Comparison of ENCODE assay signal across 12 cellular contexts in the genomic region with DNA sequence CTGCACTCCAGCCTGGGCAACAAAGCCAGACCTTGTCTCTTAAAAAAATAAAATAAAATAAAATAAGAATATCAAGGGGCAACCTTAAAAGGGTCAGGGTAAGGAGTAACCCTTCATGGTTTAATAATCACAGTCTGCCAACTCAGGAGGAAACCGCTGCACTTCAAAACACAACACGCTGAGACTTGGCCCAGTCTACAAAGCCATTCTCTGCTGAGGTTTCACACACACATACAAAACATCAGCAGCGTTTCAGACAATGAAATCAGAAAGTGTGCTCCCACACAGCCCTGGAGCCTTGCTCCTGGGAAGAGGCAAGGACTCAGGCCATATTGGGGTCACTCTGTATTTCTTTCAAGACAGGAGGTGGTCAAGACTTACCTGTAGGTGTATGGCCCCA. TPM values are rescaled to one million over a fixed set of nuclear protein-coding genes. Genes with fewer than 3 reads are reported as not detected.
DNase-seq lines count a peak whose midpoint lies in the region; ATAC-seq and TF ChIP-seq lines count a peak whose summit lies in the region.
"Had no signal": no experiment of that assay in that cellular context is flagged by ENCODE, and none has a peak within 500 bp of the region (broad histone marks: within the 10 kb centered on the region; RNA-seq: fewer than 3 reads in every experiment).

No MANE protein-coding gene starts in this region.

- TF ChIP-seq CTCF in right atrium auricular region (IDR thresholded peaks at IDR 0.05) (no peak), dorsolateral prefrontal cortex (IDR thresholded peaks at IDR 0.05 in 54 of 56, conservative IDR thresholded peaks at IDR 0.05 in 2 of 56; ENCODE audit: low read depth in 1 of 56, partially characterized antibody in 56 of 56) (no peak), nephron progenitor cell (IDR thresholded peaks at IDR 0.05) (no peak), uterus (IDR thresholded peaks at IDR 0.05) (no peak)

- no peaks in the 10 kb centered on the region for H3K27me3 Mint-ChIP-seq in nephron progenitor cell (ENCODE audit: low read depth, poor library complexity)
- no peaks in the 10 kb centered on the region for H3K27me3 Mint-ChIP-seq in T-cell
- H3K27me3 Mint-ChIP-seq: activated T-helper 17 cell treated with anti-CD3 and anti-CD28 coated beads, Interleukin-2, amount 50 U/mL, for 72 hours had no signal

- peaks cover 36% of the 10 kb centered on the region for H3K4me1 Mint-ChIP-seq in nephron progenitor cell
- H3K4me1 Mint-ChIP-seq in T-cell = peaks cover 31 to 41% (median 38%) of the 10 kb centered on the region in 3 donors

- H3K4me1 ChIP-seq in right atrium auricular region (peaks cover 0 to 87% of the 10 kb centered on the region in 2 donors), uterus (peaks cover 16 to 26% of the 10 kb centered on the region in 2 donors)

- peak overlapping the region; percentile 59 for H3K27ac Mint-ChIP-seq in nephron progenitor cell
- no peak overlapping the region for H3K27ac Mint-ChIP-seq in T-cell
- H3K27ac Mint-ChIP-seq: activated T-helper 17 cell treated with anti-CD3 and anti-CD28 coated beads, Interleukin-2, amount 50 U/mL, for 72 hours had no signal

- H3K4me3 Mint-ChIP-seq in nephron progenitor cell (no peak overlapping the region), T-cell (no peak overlapping the region)
- H3K4me3 Mint-ChIP-seq: activated T-helper 17 cell treated with anti-CD3 and anti-CD28 coated beads, Interleukin-2, amount 50 U/mL, for 72 hours had no signal

- no peak for ATAC-seq in left cardiac atrium
- no peak for ATAC-seq in T-cell (replicated peaks in 1 of 4)
- ATAC-seq: activated T-helper 17 cell treated with anti-CD3 and anti-CD28 coated beads, Interleukin-2, amount 50 U/mL, for 72 hours had no signal

- H3K9me3 Mint-ChIP-seq in nephron progenitor cell (peaks cover 28% of the 10 kb centered on the region), T-cell (peaks cover 3 to 9% (median 6%) of the 10 kb centered on the region in 3 donors)

- DNase-seq in right atrium auricular region (ENCODE audit: low spot score) = no peak
- no peak for DNase-seq in left cardiac atrium
- DNase-seq in dorsolateral prefrontal cortex = no peak
- no peak for DNase-seq in nephron progenitor cell
- DNase-seq in uterus = no peak
- no peak for DNase-seq in activated effector memory CD4-positive, alpha-beta T cell treated with Interleukin-2 at 50 U/mL for 16 hours
- no peak for DNase-seq in T-cell
- DNase-seq in SW480 (ENCODE audit: low spot score) = no peak
- DNase-seq: central memory CD4-positive, alpha-beta T cell; Kasumi-1; NCI-H2029 had no signal

- H3K4me3 ChIP-seq in right atrium auricular region (no peak overlapping the region), dorsolateral prefrontal cortex (peak overlapping the region in 2 of 59 donors; percentile 6 to 16), uterus (no peak overlapping the region)

- H3K36me3 ChIP-seq in right atrium auricular region = peaks cover 29% of the 10 kb centered on the region
- no peaks in the 10 kb centered on the region for H3K36me3 ChIP-seq in uterus

- TF ChIP-seq POLR2A in uterus (IDR thresholded peaks at IDR 0.05) = no peak

- intact Hi-C loops in left cardiac atrium (cut with DNase I) (loop anchor here in 1 of 2 donors (10.0 kb wide), 1 partner anchor 109 kb away; the partner anchor contains the start of gene STBD1), dorsolateral prefrontal cortex (cut with DNase I) (no loop called here), uterus (cut with DNase I; ENCODE audit: low total_unique reads) (no loop called here)

- peaks cover 77% of the 10 kb centered on the region for H3K36me3 Mint-ChIP-seq in nephron progenitor cell (ENCODE audit: low read depth)
- peaks cover 50% of the 10 kb centered on the region for H3K36me3 Mint-ChIP-seq in T-cell

- CTCF ChIA-PET in T-cell (lab: Charles Lee) = interaction anchor here in 1 of 2 donors (0.6 kb wide), 1 partner anchor 47 kb away, joined by 3 read pairs; the partner anchor contains the start of gene NUP54

- H3K27me3 ChIP-seq in right atrium auricular region = no peaks in the 10 kb centered on the region
- no peaks in the 10 kb centered on the region for H3K27me3 ChIP-seq in dorsolateral prefrontal cortex
- no peaks in the 10 kb centered on the region for H3K27me3 ChIP-seq in uterus

- H3K27ac ChIP-seq in right atrium auricular region = peak overlapping the region; percentile 49 to 86
- H3K27ac ChIP-seq in dorsolateral prefrontal cortex = peak overlapping the region in 58 of 59 donors; percentile 60 to 100 (median 98)
- peak overlapping the region; percentile 79 to 84 for H3K27ac ChIP-seq in uterus

- POLR2A ChIA-PET in T-cell (lab: Charles Lee) = no interaction called here

- H3K9me3 ChIP-seq in right atrium auricular region = no peaks in the 10 kb centered on the region
- H3K9me3 ChIP-seq in uterus = no peaks in the 10 kb centered on the region

RNA-seq across cellular contexts. Expression of gene SCARB2, which starts 18.3 kb away (rescaled TPM):
- 100 to 1,000 TPM in 1 of 2 donors, 10 to 100 TPM in 1; 86.4 to 103 TPM for total RNA-seq in right atrium auricular region
- total RNA-seq in left cardiac atrium = 100 to 1,000 TPM; 102 to 112 TPM
- total RNA-seq in dorsolateral prefrontal cortex = 100 to 1,000 TPM; 107 to 347 (median 169) TPM
- total RNA-seq in uterus = 100 to 1,000 TPM; 150 to 233 (median 196) TPM
- total RNA-seq in T-cell = 10 to 100 TPM; 20.9 to 37.3 (median 23.2) TPM

RNA-seq across cellular contexts. Expression of gene NUP54, which starts 47.1 kb away (rescaled TPM):
- total RNA-seq in right atrium auricular region (10 to 100 TPM; 13.7 to 14.9 TPM), left cardiac atrium (10 to 100 TPM; 20.0 to 23.0 TPM), dorsolateral prefrontal cortex (10 to 100 TPM; 26.9 to 65.4 (median 45.4) TPM), uterus (10 to 100 TPM; 31.2 to 99.5 (median 62.6) TPM), T-cell (10 to 100 TPM; 39.5 to 88.9 (median 48.3) TPM)

RNA-seq across cellular contexts. Expression of gene FAM47E, which starts 56.2 kb away (rescaled TPM):
- 1 to 10 TPM; 1.0 to 2.2 TPM for total RNA-seq in right atrium auricular region
- 1 to 10 TPM; 2.2 to 2.9 TPM for total RNA-seq in left cardiac atrium
- 10 to 100 TPM in 118 of 120 experiments, 1 to 10 TPM in 2; 7.2 to 35.1 (median 21.0) TPM for total RNA-seq in dorsolateral prefrontal cortex
- total RNA-seq in uterus = 1 to 10 TPM in 2 of 4 donors, under 1 TPM in 1, not detected in 1; 0.29 to 1.4 (median 1.2) TPM
- under 1 TPM in 1 of 5 donors, not detected in 4; 0.19 TPM for total RNA-seq in T-cell
- total RNA-seq: activated T-helper 17 cell treated with anti-CD3 and anti-CD28 coated beads, Interleukin-2, amount 50 U/mL, for 72 hours had no signal
